In the genomic region with DNA sequence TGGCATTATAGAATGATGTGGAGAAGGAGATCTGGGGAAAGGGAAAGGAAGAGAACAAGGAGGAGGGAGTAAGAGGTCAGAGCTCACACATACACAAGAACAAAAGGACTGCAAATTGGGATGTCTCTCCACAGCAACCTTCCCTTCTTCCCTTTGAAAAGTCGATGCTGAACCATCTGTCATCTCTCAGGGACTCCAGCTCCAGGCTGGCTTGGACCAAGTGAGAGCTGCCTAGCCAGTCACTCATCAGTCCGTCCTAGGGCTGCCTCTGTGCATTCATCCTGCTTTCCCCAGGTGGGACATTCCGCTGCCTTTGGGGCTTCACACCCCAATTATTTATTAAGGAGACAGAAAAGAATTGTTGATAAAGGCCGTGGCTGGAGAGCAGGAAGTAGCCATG, we compare ENCODE assay signal across 21 cellular contexts.
DNase-seq lines count a peak whose midpoint lies in the region; ATAC-seq, FAIRE-seq and TF ChIP-seq lines count a peak whose summit lies in the region.
"Had no signal": no experiment of that assay in that cellular context is flagged by ENCODE, and none has a peak within 500 bp of the region (broad histone marks: within the 10 kb centered on the region; RNA-seq: fewer than 3 reads in every experiment).

No MANE protein-coding gene starts in this region.

- WGBS in heart left ventricle, 4 donors: 60 to 68% (median 63%) methylated on average over 4 of the region's 4 CpGs

- H3K4me3 ChIP-seq in MM.1S (ENCODE audit: low read length) (no peak overlapping the region), heart left ventricle (no peak overlapping the region)
- H3K4me3 ChIP-seq: GM12878, K562 had no signal

- no peak for ATAC-seq in stimulated activated naive CD8-positive, alpha-beta T cell treated with anti-CD3 and anti-CD28 coated beads, Interleukin-15, amount 100 ng/mL, for 72 hours
- no peak for ATAC-seq in stimulated activated naive CD8-positive, alpha-beta T cell treated with anti-CD3 and anti-CD28 coated beads, Interleukin-15, Interleukin-2, amounts not matched to agents 100 U/mL and 50 U/mL, for 24 hours
- ATAC-seq in heart left ventricle: no peak
- ATAC-seq: GM12878, K562, Right ventricle myocardium inferior had no signal

- no peak overlapping the region for H3K4me2 ChIP-seq in MM.1S (ENCODE audit: low read depth, low read length)

- H3K9me3 ChIP-seq in MM.1S (replicated peaks; ENCODE audit: insufficient read depth, low read length) (no peaks in the 10 kb centered on the region), heart left ventricle (no peaks in the 10 kb centered on the region)
- H3K9me3 ChIP-seq: BE2C had no signal

- TF ChIP-seq POLR2A in heart left ventricle (IDR thresholded peaks at IDR 0.05): no peak

- no peaks in the 10 kb centered on the region for H3K36me3 ChIP-seq in MM.1S (replicated peaks; ENCODE audit: insufficient read depth, low read length)
- H3K36me3 ChIP-seq in heart left ventricle: no peaks in the 10 kb centered on the region
- H3K36me3 ChIP-seq: BE2C had no signal

- H3K9me2 ChIP-seq in MM.1S (replicated peaks; ENCODE audit: insufficient read depth, low read length): no peaks in the 10 kb centered on the region

- H3K4me1 ChIP-seq in MM.1S (ENCODE audit: low read length): no peaks in the 10 kb centered on the region; the same call in 1 of the 2 replicates
- no peaks in the 10 kb centered on the region for H3K4me1 ChIP-seq in heart left ventricle
- H3K4me1 ChIP-seq: BE2C had no signal

- no peak overlapping the region for H3K9ac ChIP-seq in MM.1S (ENCODE audit: low read length)

- peak overlapping the region; percentile 22 to 83 for H3K27ac Mint-ChIP-seq in stimulated activated naive CD8-positive, alpha-beta T cell treated with anti-CD3 and anti-CD28 coated beads, Interleukin-15, amount 100 ng/mL, for 72 hours
- H3K27ac Mint-ChIP-seq in brain (peak overlapping the region in 4 of 5 experiments; percentile 3 to 83 (median 68)), glutamatergic neuron (ENCODE audit: unreplicated experiment) (peak overlapping the region; percentile 98)
- H3K27ac Mint-ChIP-seq: CD4-positive, CD25-positive, alpha-beta regulatory T cell had no signal

- no peak for FAIRE-seq in HTR-8/SVneo (lab: Jason Lieb, UNC)
- FAIRE-seq: A204.1, GM12878, H54, K562, RCC 7860 had no signal

- H3K9me3 Mint-ChIP-seq in stimulated activated naive CD8-positive, alpha-beta T cell treated with anti-CD3 and anti-CD28 coated beads, Interleukin-15, amount 100 ng/mL, for 72 hours: no peaks in the 10 kb centered on the region
- peaks cover 0 to 3% (median 0%) of the 10 kb centered on the region in 5 experiments for H3K9me3 Mint-ChIP-seq in brain
- H3K9me3 Mint-ChIP-seq in glutamatergic neuron (ENCODE audit: unreplicated experiment): peaks cover 4% of the 10 kb centered on the region

- intact Hi-C loops in heart left ventricle (cut with DNase I): loop anchor here in 1 of 10 donors (10.0 kb wide), 1 partner anchor 1167 kb away; a partner anchor contains a TSS

- H3F3A ChIP-seq in MM.1S (ENCODE audit: insufficient read depth, low read length): no peaks in the 10 kb centered on the region

- H3K27me3 Mint-ChIP-seq in stimulated activated naive CD8-positive, alpha-beta T cell treated with anti-CD3 and anti-CD28 coated beads, Interleukin-15, amount 100 ng/mL, for 72 hours: no peaks in the 10 kb centered on the region
- H3K27me3 Mint-ChIP-seq in brain (no peaks in the 10 kb centered on the region), glutamatergic neuron (ENCODE audit: unreplicated experiment) (no peaks in the 10 kb centered on the region)
- H3K27me3 Mint-ChIP-seq: CD4-positive, CD25-positive, alpha-beta regulatory T cell had no signal

- no peaks in the 10 kb centered on the region for H4K20me1 ChIP-seq in MM.1S (ENCODE audit: insufficient read depth, low read length)

- H3K36me3 Mint-ChIP-seq in brain (no peaks in the 10 kb centered on the region), glutamatergic neuron (ENCODE audit: unreplicated experiment) (peaks cover 3% of the 10 kb centered on the region)
- H3K36me3 Mint-ChIP-seq: CD4-positive, CD25-positive, alpha-beta regulatory T cell had no signal

- H3K27ac ChIP-seq in MM.1S (ENCODE audit: low read length): no peak overlapping the region
- no peak overlapping the region for H3K27ac ChIP-seq in heart left ventricle

- no peak for DNase-seq in stimulated activated naive CD8-positive, alpha-beta T cell treated with anti-CD3 and anti-CD28 coated beads, Interleukin-15, amount 100 ng/mL, for 72 hours
- DNase-seq in stimulated activated naive CD8-positive, alpha-beta T cell treated with anti-CD3 and anti-CD28 coated beads, Interleukin-15, Interleukin-2, amounts not matched to agents 100 U/mL and 50 U/mL, for 24 hours: no peak
- DNase-seq in glutamatergic neuron (peak; percentile 28), MM.1S (no peak), 8988T (no peak), heart left ventricle (no peak), HTR-8/SVneo (ENCODE audit: insufficient read length, low spot score) (no peak)
- DNase-seq: BE2C; CD4-positive, CD25-positive, alpha-beta regulatory T cell; COR-L47; DMS153; GF-D8; NCI-H1105 treated with DMSO at 0.1 percent for 48 hours; NCI-H1930 had no signal

- H2AFZ ChIP-seq in MM.1S (ENCODE audit: low read length): no peak overlapping the region

- H3K4me1 Mint-ChIP-seq in stimulated activated naive CD8-positive, alpha-beta T cell treated with anti-CD3 and anti-CD28 coated beads, Interleukin-15, amount 100 ng/mL, for 72 hours: peaks cover 3% of the 10 kb centered on the region
- H3K4me1 Mint-ChIP-seq in brain (peaks cover 43% of the 10 kb centered on the region), glutamatergic neuron (ENCODE audit: low read depth, unreplicated experiment) (peaks cover 10% of the 10 kb centered on the region)
- H3K4me1 Mint-ChIP-seq: CD4-positive, CD25-positive, alpha-beta regulatory T cell had no signal

- TF ChIP-seq CTCF in brain (conservative IDR thresholded peaks at IDR 0.05): no peak
- no peak for TF ChIP-seq CTCF in glutamatergic neuron (IDR thresholded peaks at IDR 0.05; ENCODE audit: partially characterized antibody, unreplicated experiment)
- no peak for TF ChIP-seq CTCF in MM.1S (IDR thresholded peaks at IDR 0.05; ENCODE audit: low read length)
- no peak for TF ChIP-seq CTCF in heart left ventricle (IDR thresholded peaks at IDR 0.05)

- H3K4me3 Mint-ChIP-seq in stimulated activated naive CD8-positive, alpha-beta T cell treated with anti-CD3 and anti-CD28 coated beads, Interleukin-15, amount 100 ng/mL, for 72 hours: no peak overlapping the region
- peak overlapping the region in 2 of 5 experiments; percentile 2 to 36 for H3K4me3 Mint-ChIP-seq in brain
- peak overlapping the region; percentile 51 for H3K4me3 Mint-ChIP-seq in glutamatergic neuron (ENCODE audit: unreplicated experiment)
- H3K4me3 Mint-ChIP-seq: CD4-positive, CD25-positive, alpha-beta regulatory T cell had no signal

- H3K27me3 ChIP-seq in MM.1S (replicated peaks; ENCODE audit: insufficient read depth, low read length): no peaks in the 10 kb centered on the region
- no peaks in the 10 kb centered on the region for H3K27me3 ChIP-seq in heart left ventricle
- H3K27me3 ChIP-seq: BE2C had no signal

- H3K79me2 ChIP-seq in MM.1S (ENCODE audit: low read length): no peaks in the 10 kb centered on the region
